18 cellular contexts compared by ENCODE assay signal in genomic region chr21:28910280-28910887, GRCh38.
DNase-seq lines count a peak whose midpoint lies in the region; ATAC-seq, FAIRE-seq and TF ChIP-seq lines count a peak whose summit lies in the region.
"Had no signal": no experiment of that assay in that cellular context is flagged by ENCODE, and none has a peak within 500 bp of the region (broad histone marks: within the 10 kb centered on the region; RNA-seq: fewer than 3 reads in every experiment).

No MANE protein-coding gene starts in this region.

- no peak for TF ChIP-seq CTCF in Panc1 (IDR thresholded peaks at IDR 0.05)
- no peak for TF ChIP-seq CTCF in coronary artery (IDR thresholded peaks at IDR 0.05)
- no peak for TF ChIP-seq CTCF in nephron progenitor cell (IDR thresholded peaks at IDR 0.05)

- BruUV-seq in Panc1 (replicated peaks; lab: Mats Ljungman, UMichigan) = no TSS peak

- peak; percentile 13 for FAIRE-seq in urothelium cell line (lab: Jason Lieb, UNC)
- FAIRE-seq: GM19239 had no signal

- H3K27me3 Mint-ChIP-seq in nephron progenitor cell (ENCODE audit: low read depth, poor library complexity) = no peaks in the 10 kb centered on the region

- H3K27ac ChIP-seq in Panc1 (ENCODE audit: low read length) (peak overlapping the region; percentile 65; the same call in 1 of the 2 replicates), coronary artery (peak overlapping the region; percentile 14 to 47)
- H3K27ac ChIP-seq: C4-2B, SK-N-MC had no signal

- no peak overlapping the region for H3K4me3 Mint-ChIP-seq in nephron progenitor cell

- H3K4me1 Mint-ChIP-seq in nephron progenitor cell = peaks cover 2% of the 10 kb centered on the region

- ATAC-seq in Panc1 = no peak

- H3K9me3 ChIP-seq in Panc1 (ENCODE audit: control insufficient read depth, insufficient read depth, low read depth, low read length) = no peaks in the 10 kb centered on the region

- no peak for DNase-seq in Panc1 (ENCODE audit: low read depth, low spot score)
- DNase-seq in coronary artery (ENCODE audit: low spot score) = no peak
- DNase-seq in nephron progenitor cell = no peak
- DNase-seq in urothelium cell line (ENCODE audit: low spot score) = no peak
- no peak for DNase-seq in NCI-H1092 treated with DMSO at 0.1 percent for 48 hours (lab: John Stamatoyannopoulos, UW)
- DNase-seq in KBM-7 = no peak
- DNase-seq in NCI-H1694 treated with DMSO at 0.1 percent for 48 hours (lab: John Stamatoyannopoulos, UW) = no peak
- DNase-seq: ACHN, DMS79 treated with DMSO at 0.1 percent for 48 hours, HCEC 1CT, NCI-H1105 treated with DMSO at 0.1 percent for 48 hours, NCI-H1694, NCI-H748 treated with DMSO at 0.1 percent for 48 hours, OCI-M1, SHP77 had no signal

- H3K4me3 ChIP-seq in Panc1 (ENCODE audit: low read depth in 2 of 2, low read length in 2 of 2) (no peak overlapping the region), coronary artery (no peak overlapping the region)
- H3K4me3 ChIP-seq: SK-N-MC had no signal

- H3K9me3 Mint-ChIP-seq in nephron progenitor cell = no peaks in the 10 kb centered on the region

- peak overlapping the region; percentile 26 for H3K27ac Mint-ChIP-seq in nephron progenitor cell

- H3K4me1 ChIP-seq in Panc1 (ENCODE audit: control insufficient read depth, insufficient read depth, low read length) = peaks cover 4% of the 10 kb centered on the region; the same call in 1 of the 2 replicates

- in situ Hi-C loops in Panc1 (cut with HindIII; ENCODE audit: low pct_unique_long_range_greater_than_20kb, low sequenced_read_pairs) (no loop called here), KBM-7 (cut with MboI; ENCODE audit: low pct_unique_long_range_greater_than_20kb, low sequenced_read_pairs) (no loop called here)

- no peaks in the 10 kb centered on the region for H3K36me3 Mint-ChIP-seq in nephron progenitor cell (ENCODE audit: low read depth)

- POLR2A ChIA-PET in Panc1 (lab: Charles Lee) = no interaction called here

- H3K27me3 ChIP-seq in Panc1 (ENCODE audit: control insufficient read depth, insufficient read depth, low read length) = no peaks in the 10 kb centered on the region

- CTCF ChIA-PET in Panc1 (lab: Charles Lee) = no interaction called here

- intact Hi-C loops in Panc1 (cut with micrococcal nuclease; ENCODE audit: unreplicated experiment) = no loop called here

- no peaks in the 10 kb centered on the region for H3K36me3 ChIP-seq in Panc1 (ENCODE audit: control insufficient read depth, insufficient read depth, low read length)
